In the genomic region with DNA sequence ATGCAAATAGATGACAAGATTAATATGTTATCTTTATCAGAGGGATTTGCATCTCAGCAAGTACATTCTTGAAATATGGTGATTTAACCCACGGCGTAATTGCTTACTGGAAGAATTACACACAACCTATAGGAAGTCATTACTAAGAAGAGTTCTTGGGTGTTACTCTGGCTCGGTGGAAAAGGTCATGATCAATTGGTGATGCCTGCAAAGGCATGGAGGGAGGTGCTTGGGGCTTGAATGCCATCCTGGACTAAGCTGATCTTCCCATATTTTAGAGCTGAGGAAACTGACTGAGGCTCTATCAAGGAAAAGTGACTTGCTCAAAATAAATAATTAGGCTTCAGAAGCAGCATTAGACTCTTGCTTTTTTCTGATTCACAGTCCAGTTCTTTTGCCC, we compare ENCODE assay signal across 19 cellular contexts.
DNase-seq lines count a peak whose midpoint lies in the region; ATAC-seq, FAIRE-seq and TF ChIP-seq lines count a peak whose summit lies in the region.
"Had no signal": no experiment of that assay in that cellular context is flagged by ENCODE, and none has a peak within 500 bp of the region (broad histone marks: within the 10 kb centered on the region; RNA-seq: fewer than 3 reads in every experiment).

No MANE protein-coding gene starts in this region.

- no peaks in the 10 kb centered on the region for H3K4me1 ChIP-seq in breast epithelium
- H3K4me1 ChIP-seq in lower lobe of right lung, result peaks cover 20% of the 10 kb centered on the region
- no peaks in the 10 kb centered on the region for H3K4me1 ChIP-seq in osteoblast (ENCODE audit: insufficient read depth, low read length)
- peaks cover 10% of the 10 kb centered on the region for H3K4me1 ChIP-seq in colonic mucosa

- peak overlapping the region; percentile 87 for H3K27ac Mint-ChIP-seq in MCF 10A (ENCODE audit: low read depth, unreplicated experiment)
- H3K27ac Mint-ChIP-seq: B cell, H9 had no signal

- no peaks in the 10 kb centered on the region for H3K27me3 Mint-ChIP-seq in MCF 10A (ENCODE audit: insufficient read depth, unreplicated experiment)
- H3K27me3 Mint-ChIP-seq: B cell had no signal

- TF ChIP-seq POLR2A in breast epithelium (IDR thresholded peaks at IDR 0.05), result no peak

- no peak overlapping the region for H3K9ac ChIP-seq in colonic mucosa (ENCODE audit: low read depth in 2 of 2, low read length in 2 of 2)

- FAIRE-seq in bronchial epithelial cell (lab: Jason Lieb, UNC), result no peak
- FAIRE-seq in urothelium cell line (lab: Jason Lieb, UNC), result no peak
- FAIRE-seq: G401.6 had no signal

- no peak overlapping the region for H3K4me2 ChIP-seq in osteoblast (ENCODE audit: insufficient read depth, low read length)

- H3K79me2 ChIP-seq in osteoblast (ENCODE audit: insufficient read depth, low read length), result no peaks in the 10 kb centered on the region

- intact Hi-C loops in MCF 10A (cut with micrococcal nuclease), result loop anchor here (10.0 kb wide), 1 partner anchor 773 kb away; no protein-coding TSS in a partner anchor
- intact Hi-C loops in breast epithelium (cut with DNase I; ENCODE audit: low total_unique reads), result no loop called here
- intact Hi-C loops in lower lobe of right lung (cut with DNase I), result no loop called here
- intact Hi-C loops in colonic mucosa (cut with DNase I), result no loop called here

- no peak overlapping the region for H3K27ac ChIP-seq in breast epithelium
- H3K27ac ChIP-seq in lower lobe of right lung, result peak overlapping the region; percentile 9
- H3K27ac ChIP-seq in osteoblast (ENCODE audit: low read depth, low read length), result no peak overlapping the region
- no peak overlapping the region for H3K27ac ChIP-seq in colonic mucosa

- CTCF ChIA-PET in MCF 10A (lab: Yijun Ruan, JAX), result interaction anchor here (0.9 to 1.7 kb wide), 4 partner anchors 11 to 838 kb away, joined by 3 to 7 read pairs (median 4); no protein-coding TSS in a partner anchor

- no peaks in the 10 kb centered on the region for H3K27me3 ChIP-seq in breast epithelium
- no peaks in the 10 kb centered on the region for H3K27me3 ChIP-seq in bronchial epithelial cell (ENCODE audit: control insufficient read depth, insufficient read depth, low read length)
- H3K27me3 ChIP-seq in lower lobe of right lung (ENCODE audit: low read depth), result no peaks in the 10 kb centered on the region
- no peaks in the 10 kb centered on the region for H3K27me3 ChIP-seq in osteoblast (ENCODE audit: insufficient read depth, low read length)
- H3K27me3 ChIP-seq in colonic mucosa, result no peaks in the 10 kb centered on the region

- BruUV-seq in MCF 10A (replicated peaks; lab: Mats Ljungman, UMichigan), result no TSS peak

- DNase-seq in MCF 10A (ENCODE audit: unreplicated experiment), result no peak
- no peak for DNase-seq in breast epithelium (ENCODE audit: low spot score in 2 of 2)
- peak; percentile 36 for DNase-seq in bronchial epithelial cell (ENCODE audit: low read depth)
- DNase-seq in lower lobe of right lung, result no peak
- no peak for DNase-seq in osteoblast (ENCODE audit: insufficient read length, low spot score, missing footprints)
- no peak for DNase-seq in urothelium cell line (ENCODE audit: low spot score)
- no peak for DNase-seq in KG1 (lab: John Stamatoyannopoulos, UW)
- no peak for DNase-seq in colonic mucosa
- DNase-seq: COR-L47, DMS 273 treated with DMSO at 0.1 percent for 48 hours, H9, NCI-H1105 treated with DMSO at 0.1 percent for 48 hours, NCI-H1694, NCI-H2081 treated with DMSO at 0.1 percent for 48 hours, NCI-H774, RPMI8226, SIG-M5 had no signal

- H2AFZ ChIP-seq in osteoblast (ENCODE audit: low read length), result no peak overlapping the region

- POLR2A ChIA-PET in MCF 10A (lab: Yijun Ruan, JAX), result interaction anchor here (0.6 to 3.3 kb wide), 12 partner anchors 10 to 429 kb away, joined by 3 to 38 read pairs (median 8); a partner anchor contains a TSS

- H3K4me1 Mint-ChIP-seq in MCF 10A (ENCODE audit: insufficient read depth, unreplicated experiment), result peaks cover 49% of the 10 kb centered on the region
- H3K4me1 Mint-ChIP-seq: H9 had no signal

- H3K4me3 ChIP-seq in breast epithelium (no peak overlapping the region), bronchial epithelial cell (ENCODE audit: low read depth, low read length) (no peak overlapping the region), lower lobe of right lung (no peak overlapping the region), osteoblast (ENCODE audit: insufficient read depth, low read length) (no peak overlapping the region), colonic mucosa (no peak overlapping the region)

- H3K4me3 Mint-ChIP-seq in MCF 10A (ENCODE audit: unreplicated experiment), result no peak overlapping the region
- H3K4me3 Mint-ChIP-seq: B cell, H9 had no signal

- TF ChIP-seq CTCF in MCF 10A (IDR thresholded peaks at IDR 0.05; ENCODE audit: unreplicated experiment) (no peak), breast epithelium (IDR thresholded peaks at IDR 0.05) (no peak), bronchial epithelial cell (IDR thresholded peaks at IDR 0.05; ENCODE audit: insufficient read depth, low read length, severe bottlenecking) (no peak), lower lobe of right lung (IDR thresholded peaks at IDR 0.05) (no peak), osteoblast (IDR thresholded peaks at IDR 0.05; ENCODE audit: extremely low read depth, low read depth, low read length) (no peak), colonic mucosa (IDR thresholded peaks at IDR 0.05) (no peak)

- no peaks in the 10 kb centered on the region for H3K36me3 ChIP-seq in breast epithelium
- no peaks in the 10 kb centered on the region for H3K36me3 ChIP-seq in bronchial epithelial cell (ENCODE audit: control insufficient read depth, insufficient read depth, low read length)
- no peaks in the 10 kb centered on the region for H3K36me3 ChIP-seq in lower lobe of right lung
- H3K36me3 ChIP-seq in osteoblast (ENCODE audit: insufficient read depth, low read length), result no peaks in the 10 kb centered on the region
- no peaks in the 10 kb centered on the region for H3K36me3 ChIP-seq in colonic mucosa

- H4K20me1 ChIP-seq in osteoblast (ENCODE audit: insufficient read depth, low read length), result no peaks in the 10 kb centered on the region

- H3K9me3 Mint-ChIP-seq in MCF 10A (ENCODE audit: unreplicated experiment), result no peaks in the 10 kb centered on the region

- no peaks in the 10 kb centered on the region for H3K36me3 Mint-ChIP-seq in MCF 10A (ENCODE audit: insufficient read depth, unreplicated experiment)

- ATAC-seq in lower lobe of right lung, result no peak

- H3K9me3 ChIP-seq in breast epithelium (no peaks in the 10 kb centered on the region), lower lobe of right lung (no peaks in the 10 kb centered on the region), osteoblast (ENCODE audit: low read depth, low read length) (no peaks in the 10 kb centered on the region), colonic mucosa (no peaks in the 10 kb centered on the region)
